8 cellular contexts compared by ENCODE assay signal in genomic region chr19:23075031-23075733, GRCh38. TPM values are rescaled to one million over a fixed set of nuclear protein-coding genes. Genes with fewer than 3 reads are reported as not detected.
A peak's percentile ranks its signal among the peaks of the same experiment; 100 is the strongest.
DNase-seq lines count a peak whose midpoint lies in the region; TF ChIP-seq lines count a peak whose summit lies in the region.

No MANE protein-coding gene starts in this region.

- TF ChIP-seq POLR2A in esophagus squamous epithelium (IDR thresholded peaks at IDR 0.05), result no peak

- peaks cover 15% of the 10 kb centered on the region for H3K4me1 ChIP-seq in HUES64 (ENCODE audit: insufficient read depth, low read length)
- peaks cover 0 to 29% (median 13%) of the 10 kb centered on the region in 3 donors for H3K4me1 ChIP-seq in esophagus squamous epithelium
- H3K4me1 ChIP-seq in muscle layer of colon (ENCODE audit: insufficient read depth, low read length), result no peaks in the 10 kb centered on the region

- DNase-seq in GM12865 (ENCODE audit: low read depth), result peak; percentile 56
- DNase-seq in SK-MEL-5 (ENCODE audit: low read depth, low spot score), result peak; percentile 20
- DNase-seq in esophagus squamous epithelium (lab: John Stamatoyannopoulos, UW), result no peak
- DNase-seq in ureter (ENCODE audit: low spot score), result peak; percentile 62
- DNase-seq in activated effector memory CD4-positive, alpha-beta T cell treated with Interleukin-2 at 50 U/mL for 16 hours, result no peak
- DNase-seq in cortex of kidney (lab: John Stamatoyannopoulos, UW), result no peak

- peak overlapping the region; percentile 100 for H3K9ac ChIP-seq in HUES64 (ENCODE audit: low read depth, low read length)
- no peak overlapping the region for H3K9ac ChIP-seq in muscle layer of colon (ENCODE audit: low read length)

- WGBS in HUES64, result under 1% methylated on average over 48 of the region's 48 CpGs
- 1 to 2% methylated on average over 10 to 15 of the region's 48 CpGs for WGBS in esophagus squamous epithelium, 2 donors

- H3K4me3 ChIP-seq in GM12865 (ENCODE audit: low read depth, low read length), result peak overlapping the region; percentile 40
- H3K4me3 ChIP-seq in HUES64 (ENCODE audit: low read length), result peak overlapping the region; percentile 99
- peak overlapping the region; percentile 41 to 71 (median 58) for H3K4me3 ChIP-seq in esophagus squamous epithelium
- peak overlapping the region; percentile 50 to 52 for H3K4me3 ChIP-seq in muscle layer of colon (ENCODE audit: low read depth in 1 of 2, low read length in 2 of 2)

- in situ Hi-C loops in SK-MEL-5 (cut with HindIII; ENCODE audit: low pct_unique_long_range_greater_than_20kb, low sequenced_read_pairs), result no loop called here

- H3K27ac ChIP-seq in HUES64 (ENCODE audit: low read depth, low read length) (peak overlapping the region; percentile 100), esophagus squamous epithelium (peak overlapping the region; percentile 17 to 55 (median 44)), muscle layer of colon (ENCODE audit: low read depth, low read length) (no peak overlapping the region)

- peaks cover 23% of the 10 kb centered on the region for H3K36me3 ChIP-seq in HUES64 (ENCODE audit: insufficient read depth, low read length)
- no peaks in the 10 kb centered on the region for H3K36me3 ChIP-seq in esophagus squamous epithelium
- no peaks in the 10 kb centered on the region for H3K36me3 ChIP-seq in muscle layer of colon (ENCODE audit: insufficient read depth, low read length)

- peaks cover 2% of the 10 kb centered on the region; the same call in 1 of the 2 replicates for H3K9me3 ChIP-seq in HUES64 (ENCODE audit: insufficient read depth, low read depth, low read length)
- no peaks in the 10 kb centered on the region for H3K9me3 ChIP-seq in esophagus squamous epithelium
- H3K9me3 ChIP-seq in muscle layer of colon (ENCODE audit: low read length), result no peaks in the 10 kb centered on the region

- H3K27me3 ChIP-seq in HUES64 (ENCODE audit: insufficient read depth, low read length), result peaks cover 22% of the 10 kb centered on the region
- peaks cover 0 to 22% (median 0%) of the 10 kb centered on the region in 4 donors for H3K27me3 ChIP-seq in esophagus squamous epithelium
- H3K27me3 ChIP-seq in muscle layer of colon (ENCODE audit: control insufficient read depth in 1 of 2, insufficient read depth in 2 of 2, low read length in 2 of 2), result peaks cover 0 to 15% of the 10 kb centered on the region in 2 donors

- no peak for TF ChIP-seq CTCF in GM12865 (IDR thresholded peaks at IDR 0.05; ENCODE audit: insufficient read depth, low read depth, low read length, missing control alignments)
- TF ChIP-seq CTCF in esophagus squamous epithelium (IDR thresholded peaks at IDR 0.05), result no peak

- intact Hi-C loops in esophagus squamous epithelium (cut with DNase I), result no loop called here

RNA-seq across cellular contexts. Expression of gene ZNF730, which starts 41.6 kb away (rescaled TPM):
- 13.3 TPM for polyA plus RNA-seq in HUES64 (2013, experiment 1 of 2)
- 18.0 TPM for polyA plus RNA-seq in HUES64 (2013, experiment 2 of 2)
- total RNA-seq in SK-MEL-5 (2014; rRNA removed; shearing (Covaris generic)), result 0.08 and 0.27 TPM in 2 replicates
- polyA plus RNA-seq in SK-MEL-5 (2015; cell fraction: cytosol; rRNA removed), result 0.08 TPM in 1 of 2 replicates, not detected in the other
- 0.83 TPM in 1 of 2 replicates, not detected in the other for polyA plus RNA-seq in SK-MEL-5 (2015; cell fraction: nucleus; rRNA removed)
- total RNA-seq in esophagus squamous epithelium, result not detected
- total RNA-seq in ureter, result 3.3 TPM

Comparison
In these comparisons a context has a peak if more than half of its experiments do, and no peak if none do; other contexts are left out.
1. DNase-seq: peak in GM12865 (single experiment), SK-MEL-5 (single experiment) and ureter (single experiment); none in esophagus squamous epithelium (single experiment), activated effector memory CD4-positive, alpha-beta T cell treated with Interleukin-2 at 50 U/mL for 16 hours (single experiment) and cortex of kidney (single experiment).
2. H3K4me3 ChIP-seq: peak in every context shown above with its lines; median percentile 99 in HUES64; 58 in esophagus squamous epithelium; 51 in muscle layer of colon; 40 in GM12865.